Comparison of ENCODE assay signal across 3 cellular contexts in genomic region chr11:21505070-21505469, GRCh38.
"Had no signal": no experiment of that assay in that cellular context is flagged by ENCODE, and none has a peak within 500 bp of the region (broad histone marks: within the 10 kb centered on the region; RNA-seq: fewer than 3 reads in every experiment).

No MANE protein-coding gene starts in this region.

- DNase-seq: GDM1, GF-D8 had no signal

- H3K4me3 ChIP-seq: GM12878 had no signal

- ATAC-seq: GM12878 had no signal
